Comparison of ENCODE assay signal across 20 cellular contexts in the genomic region with DNA sequence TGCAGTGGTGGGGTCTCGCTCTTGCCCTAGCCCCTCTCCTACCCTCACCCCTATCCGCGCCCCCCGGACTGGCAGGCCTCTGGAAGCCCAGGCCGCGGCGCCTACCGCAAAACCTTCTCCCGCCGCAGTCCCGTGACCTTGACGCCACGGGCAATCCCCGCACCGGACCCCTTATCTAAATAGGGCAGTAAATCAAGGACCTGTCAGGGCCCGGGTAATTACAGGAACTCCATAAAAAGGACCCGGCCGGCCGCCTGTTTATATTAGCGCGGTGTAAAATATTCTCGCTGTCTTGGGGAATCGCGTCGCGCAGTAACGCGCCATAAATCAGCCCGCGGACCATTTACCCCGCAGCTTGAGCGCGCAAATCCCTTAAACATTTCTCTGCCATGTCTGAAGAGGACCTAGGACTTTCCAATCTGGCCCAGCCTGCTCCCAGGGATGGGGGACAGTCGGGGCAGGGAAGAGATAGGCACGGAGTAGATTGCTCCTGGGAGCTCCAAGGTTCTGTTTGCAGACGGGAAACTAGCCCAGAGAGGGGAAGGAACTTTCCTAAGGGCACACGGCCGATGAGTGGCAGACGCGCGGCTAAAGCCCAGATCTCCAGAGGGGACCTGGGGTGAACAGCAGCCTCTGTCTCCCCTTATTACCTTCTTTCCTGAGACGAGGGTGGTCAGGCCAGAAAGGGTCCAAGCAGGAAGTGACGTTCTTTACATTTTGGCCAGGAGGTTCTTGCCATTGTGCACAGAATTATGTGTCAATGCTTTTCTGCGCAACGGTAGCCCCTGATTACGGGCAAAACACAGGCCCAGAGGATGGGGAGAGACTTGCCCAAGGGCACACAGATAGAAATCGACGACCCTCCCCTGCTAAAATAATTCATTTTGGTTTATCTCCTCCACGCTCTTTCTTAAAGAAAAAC. TPM values are rescaled to one million over a fixed set of nuclear protein-coding genes. Genes with fewer than 3 reads are reported as not detected.
DNase-seq lines count a peak whose midpoint lies in the region; ATAC-seq and TF ChIP-seq lines count a peak whose summit lies in the region.
"Had no signal": no experiment of that assay in that cellular context is flagged by ENCODE, and none has a peak within 500 bp of the region (broad histone marks: within the 10 kb centered on the region; RNA-seq: fewer than 3 reads in every experiment).

No MANE protein-coding gene starts in this region.

- peaks cover 5% of the 10 kb centered on the region for H3K4me1 Mint-ChIP-seq in activated CD4-positive, alpha-beta T cell treated with anti-CD3 and anti-CD28 coated beads, Interleukin-2, amount 10 ng/mL, durations not matched to agents 7 days and 5 days
- H3K4me1 Mint-ChIP-seq in WTC11 = peaks cover 71% of the 10 kb centered on the region
- no peaks in the 10 kb centered on the region for H3K4me1 Mint-ChIP-seq in Calu3 (ENCODE audit: low read depth, unreplicated experiment)

- TF ChIP-seq POLR2A in sigmoid colon (IDR thresholded peaks at IDR 0.05) = no peak

- intact Hi-C loops in left colon (cut with DNase I, micrococcal nuclease) (no loop called here), sigmoid colon (cut with DNase I) (no loop called here), Calu3 (cut with micrococcal nuclease; ENCODE audit: unreplicated experiment) (no loop called here)

- H3K9me3 Mint-ChIP-seq in activated CD4-positive, alpha-beta T cell treated with anti-CD3 and anti-CD28 coated beads, Interleukin-2, amount 10 ng/mL, durations not matched to agents 7 days and 5 days = no peaks in the 10 kb centered on the region
- no peaks in the 10 kb centered on the region for H3K9me3 Mint-ChIP-seq in WTC11
- no peaks in the 10 kb centered on the region for H3K9me3 Mint-ChIP-seq in Calu3 (ENCODE audit: low read depth, unreplicated experiment)
- H3K9me3 Mint-ChIP-seq: activated T-cell treated with anti-CD3 and anti-CD28 coated beads, Interleukin-2, amount 50 U/mL, for 72 hours; CD4-positive, alpha-beta T cell had no signal

- H3K36me3 ChIP-seq in sigmoid colon = no peaks in the 10 kb centered on the region
- H3K36me3 ChIP-seq: left lung had no signal

- TF ChIP-seq EP300 in sigmoid colon (IDR thresholded peaks at IDR 0.05) = peak; percentile 38 to 79 (median 66)

- no TSS peak for BruUV-seq in Calu3 (replicated peaks; lab: Mats Ljungman, UMichigan)

- H3K27me3 ChIP-seq in sigmoid colon = peaks cover 4 to 62% (median 4%) of the 10 kb centered on the region in 3 donors

- no peak for TF ChIP-seq CTCF in WTC11 (IDR thresholded peaks at IDR 0.05)
- no peak for TF ChIP-seq CTCF in sigmoid colon (IDR thresholded peaks at IDR 0.05)
- TF ChIP-seq CTCF in Calu3 (IDR thresholded peaks at IDR 0.05; ENCODE audit: unreplicated experiment) = no peak

- peaks cover 90% of the 10 kb centered on the region for H3K27me3 Mint-ChIP-seq in activated CD4-positive, alpha-beta T cell treated with anti-CD3 and anti-CD28 coated beads, Interleukin-2, amount 10 ng/mL, durations not matched to agents 7 days and 5 days
- peaks cover 100% of the 10 kb centered on the region for H3K27me3 Mint-ChIP-seq in WTC11 (ENCODE audit: low read depth)
- peaks cover 92% of the 10 kb centered on the region for H3K27me3 Mint-ChIP-seq in Calu3 (ENCODE audit: unreplicated experiment)

- H3K4me3 Mint-ChIP-seq in activated CD4-positive, alpha-beta T cell treated with anti-CD3 and anti-CD28 coated beads, Interleukin-2, amount 10 ng/mL, durations not matched to agents 7 days and 5 days = peak overlapping the region; percentile 6
- H3K4me3 Mint-ChIP-seq in WTC11 = peak overlapping the region; percentile 58
- H3K4me3 Mint-ChIP-seq in Calu3 (ENCODE audit: low read depth, unreplicated experiment) = no peak overlapping the region
- H3K4me3 Mint-ChIP-seq: CD4-positive, alpha-beta T cell had no signal

- H3K9me3 ChIP-seq in sigmoid colon = no peaks in the 10 kb centered on the region
- H3K9me3 ChIP-seq: A549, left lung, psoas muscle had no signal

- POLR2A ChIA-PET in activated CD4-positive, alpha-beta T cell treated with anti-CD3 and anti-CD28 coated beads, Interleukin-2, amount 10 ng/mL, durations not matched to agents 7 days and 5 days (lab: Charles Lee) = no interaction called here
- POLR2A ChIA-PET in WTC11 (lab: Charles Lee) = interaction anchor here (0.6 kb wide), 1 partner anchor 237 kb away, joined by 4 read pairs; no protein-coding TSS in a partner anchor

- peak overlapping the region in 3 of 4 donors; percentile 2 to 31 (median 30) for H3K4me3 ChIP-seq in sigmoid colon
- H3K4me3 ChIP-seq: A549, left lung, psoas muscle had no signal

- peak overlapping the region; percentile 1 for H3K27ac Mint-ChIP-seq in activated CD4-positive, alpha-beta T cell treated with anti-CD3 and anti-CD28 coated beads, Interleukin-2, amount 10 ng/mL, durations not matched to agents 7 days and 5 days
- no peak overlapping the region for H3K27ac Mint-ChIP-seq in WTC11
- no peak overlapping the region for H3K27ac Mint-ChIP-seq in Calu3 (ENCODE audit: unreplicated experiment)
- H3K27ac Mint-ChIP-seq: activated T-cell treated with anti-CD3 and anti-CD28 coated beads, Interleukin-2, amount 50 U/mL, for 72 hours; CD4-positive, alpha-beta T cell had no signal

- H3K36me3 Mint-ChIP-seq in activated CD4-positive, alpha-beta T cell treated with anti-CD3 and anti-CD28 coated beads, Interleukin-2, amount 10 ng/mL, durations not matched to agents 7 days and 5 days (ENCODE audit: low read depth) = no peaks in the 10 kb centered on the region
- no peaks in the 10 kb centered on the region for H3K36me3 Mint-ChIP-seq in WTC11
- no peaks in the 10 kb centered on the region for H3K36me3 Mint-ChIP-seq in Calu3 (ENCODE audit: insufficient read depth, unreplicated experiment)

- 4 to 6% methylated on average over 49 of the region's 49 CpGs for WGBS in sigmoid colon, 2 donors

- H3K27ac ChIP-seq in sigmoid colon = peak overlapping the region in 3 of 4 donors; percentile 91 to 96 (median 94)
- H3K27ac ChIP-seq: A549, left lung, psoas muscle had no signal

- ATAC-seq in WTC11 = no peak
- ATAC-seq in left colon = peak; percentile 43
- ATAC-seq: A549; activated T-cell treated with anti-CD3 and anti-CD28 coated beads, Interleukin-2, amount 50 U/mL, for 72 hours; left lung; psoas muscle had no signal

- CTCF ChIA-PET in activated CD4-positive, alpha-beta T cell treated with anti-CD3 and anti-CD28 coated beads, Interleukin-2, amount 10 ng/mL, durations not matched to agents 7 days and 5 days (lab: Charles Lee) = interaction anchor here (1.7 kb wide), 1 partner anchor 109 kb away, joined by 3 read pairs; no protein-coding TSS in a partner anchor
- CTCF ChIA-PET in WTC11 (lab: Charles Lee) (interaction anchor here (1.1 kb wide), 1 partner anchor 38 kb away, joined by 4 read pairs; no protein-coding TSS in a partner anchor), Calu3 (lab: Charles Lee) (no interaction called here)

- DNase-seq in activated CD4-positive, alpha-beta T cell treated with anti-CD3 and anti-CD28 coated beads, Interleukin-2, amount 10 ng/mL, durations not matched to agents 7 days and 5 days = no peak
- no peak for DNase-seq in activated CD4-positive, alpha-beta T cell treated with anti-CD3 and anti-CD28 coated beads for 1 hour
- no peak for DNase-seq in WTC11 (ENCODE audit: low spot score)
- peak in 1 of 2 donors; percentile 48 for DNase-seq in left colon
- DNase-seq in sigmoid colon = peak; percentile 89
- DNase-seq in Calu3 = no peak
- no peak for DNase-seq in T1000 (lab: John Stamatoyannopoulos, UW)
- DNase-seq in NCI-H2081 (lab: John Stamatoyannopoulos, UW) = no peak
- DNase-seq: activated CD4-positive, alpha-beta T cell treated with anti-CD3 and anti-CD28 coated beads, Interleukin-2, amount 50 U/mL, for 1 hour; activated T-cell treated with anti-CD3 and anti-CD28 coated beads, Interleukin-2, amount 50 U/mL, for 72 hours; caudate nucleus; CD4-positive, alpha-beta T cell; effector CD4-positive, alpha-beta T cell; left lung; NCI-H510A treated with DMSO at 0.1 percent for 48 hours; SIG-M5 had no signal

- H3K4me1 ChIP-seq in sigmoid colon = peaks cover 0 to 92% (median 84%) of the 10 kb centered on the region in 4 donors

TF ChIP-seq in WTC11, 78 proteins besides CTCF, POLR2A, EP300 and RAD21 (continues in another document):
- TF ChIP-seq, protein P1, sequence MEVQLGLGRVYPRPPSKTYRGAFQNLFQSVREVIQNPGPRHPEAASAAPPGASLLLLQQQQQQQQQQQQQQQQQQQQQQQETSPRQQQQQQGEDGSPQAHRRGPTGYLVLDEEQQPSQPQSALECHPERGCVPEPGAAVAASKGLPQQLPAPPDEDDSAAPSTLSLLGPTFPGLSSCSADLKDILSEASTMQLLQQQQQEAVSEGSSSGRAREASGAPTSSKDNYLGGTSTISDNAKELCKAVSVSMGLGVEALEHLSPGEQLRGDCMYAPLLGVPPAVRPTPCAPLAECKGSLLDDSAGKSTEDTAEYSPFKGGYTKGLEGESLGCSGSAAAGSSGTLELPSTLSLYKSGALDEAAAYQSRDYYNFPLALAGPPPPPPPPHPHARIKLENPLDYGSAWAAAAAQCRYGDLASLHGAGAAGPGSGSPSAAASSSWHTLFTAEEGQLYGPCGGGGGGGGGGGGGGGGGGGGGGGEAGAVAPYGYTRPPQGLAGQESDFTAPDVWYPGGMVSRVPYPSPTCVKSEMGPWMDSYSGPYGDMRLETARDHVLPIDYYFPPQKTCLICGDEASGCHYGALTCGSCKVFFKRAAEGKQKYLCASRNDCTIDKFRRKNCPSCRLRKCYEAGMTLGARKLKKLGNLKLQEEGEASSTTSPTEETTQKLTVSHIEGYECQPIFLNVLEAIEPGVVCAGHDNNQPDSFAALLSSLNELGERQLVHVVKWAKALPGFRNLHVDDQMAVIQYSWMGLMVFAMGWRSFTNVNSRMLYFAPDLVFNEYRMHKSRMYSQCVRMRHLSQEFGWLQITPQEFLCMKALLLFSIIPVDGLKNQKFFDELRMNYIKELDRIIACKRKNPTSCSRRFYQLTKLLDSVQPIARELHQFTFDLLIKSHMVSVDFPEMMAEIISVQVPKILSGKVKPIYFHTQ (CRISPR knock-in tag; IDR thresholded peaks at IDR 0.05) = no peak

RNA-seq across cellular contexts. Expression of a gene that starts 4.8 kb away (rescaled TPM):
- not detected for total RNA-seq in activated CD4-positive, alpha-beta T cell treated with anti-CD3 and anti-CD28 coated beads, Interleukin-2, amount 10 ng/mL, durations not matched to agents 7 days and 5 days
- not detected in 3 replicates for total RNA-seq in WTC11 (2021)
- total RNA-seq in left colon = 1 to 10 TPM in 1 of 2 donors, not detected in 1; 4.4 TPM
- total RNA-seq in sigmoid colon = 10 to 100 TPM; 45.6 to 69.2 (median 48.9) TPM
- 1 to 10 TPM in 2 of 3 donors, not detected in 1; 2.4 to 6.8 TPM for polyA plus RNA-seq in sigmoid colon
- total RNA-seq in Calu3 (2022) = not detected in 2 replicates
- total RNA-seq: activated T-cell treated with anti-CD3 and anti-CD28 coated beads, Interleukin-2, amount 50 U/mL, for 72 hours; CD4-positive, alpha-beta T cell; left lung; myocyte; OCI-LY7; psoas muscle had no signal
- polyA plus RNA-seq: psoas muscle had no signal

RNA-seq across cellular contexts. Expression of a gene that starts 37.0 kb away (rescaled TPM):
- 10 to 100 TPM; 46.8 to 47.4 TPM for total RNA-seq in activated CD4-positive, alpha-beta T cell treated with anti-CD3 and anti-CD28 coated beads, Interleukin-2, amount 10 ng/mL, durations not matched to agents 7 days and 5 days
- 25.6 to 33.5 TPM (median 32.0 TPM) in 3 replicates for total RNA-seq in WTC11 (2021)
- 10 to 100 TPM; 42.6 to 48.9 TPM for total RNA-seq in left colon
- total RNA-seq in sigmoid colon = 10 to 100 TPM; 36.0 to 51.7 (median 42.9) TPM
- polyA plus RNA-seq in sigmoid colon = 10 to 100 TPM; 17.8 to 27.6 (median 24.5) TPM
- total RNA-seq in Calu3 (2022) = 28.7 and 38.6 TPM in 2 replicates

Comparison
In these comparisons a context has a peak if more than half of its experiments do, and no peak if none do; other contexts are left out.
1. RNA of a gene that starts 4.8 kb away (total RNA-seq): 45.6 to 69.2 TPM in sigmoid colon; 4.4 TPM in left colon, not detected in WTC11, not detected in activated CD4-positive, alpha-beta T cell treated with anti-CD3 and anti-CD28 coated beads, Interleukin-2, amount 10 ng/mL, durations not matched to agents 7 days and 5 days and not detected in Calu3; every median in the first group is over 4 times any median in the second.